8 cellular contexts compared by ENCODE assay signal in the genomic region with DNA sequence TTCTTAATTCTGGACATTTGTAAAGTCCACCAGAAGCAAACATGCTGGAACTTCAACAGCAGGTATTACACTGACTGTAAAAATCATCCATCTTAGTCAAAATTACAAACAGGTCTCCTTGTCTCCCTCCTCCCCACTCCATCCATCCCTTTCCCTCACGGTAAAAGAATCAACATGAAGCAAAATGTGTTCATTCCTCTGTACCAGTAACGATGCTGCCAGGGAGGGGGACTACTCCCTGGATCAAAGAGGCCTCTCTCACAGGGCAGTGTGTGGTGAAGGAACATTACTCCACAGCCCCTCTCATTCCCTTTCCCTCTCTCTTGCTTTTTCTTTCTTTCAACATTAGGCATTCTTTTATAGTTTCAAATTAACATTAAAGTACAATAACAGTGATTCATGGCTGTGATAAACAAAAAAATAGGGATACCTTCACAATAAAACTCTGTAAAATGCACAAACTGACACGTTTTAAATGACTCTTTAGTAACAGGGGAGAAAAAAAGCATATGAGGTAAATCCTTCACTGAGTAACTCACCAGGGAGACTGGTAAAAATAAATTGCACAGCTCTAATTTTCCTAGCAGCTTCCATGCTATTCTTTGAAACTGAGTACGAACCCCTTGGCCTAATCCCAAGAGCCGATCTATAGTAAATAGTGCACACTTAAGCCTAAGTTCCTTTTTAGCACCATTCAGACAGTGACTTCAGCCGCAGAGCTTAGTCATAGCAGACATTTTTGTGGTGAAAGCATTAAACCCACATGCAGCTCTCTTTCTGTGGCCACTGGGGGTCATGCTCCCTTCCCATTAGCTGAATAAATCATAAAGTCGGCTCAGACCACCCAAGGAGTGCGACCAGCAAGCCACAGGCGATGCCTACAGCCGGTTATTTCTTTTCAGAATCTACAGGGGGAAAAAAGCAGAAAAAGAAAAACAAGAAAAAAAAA.
A peak's percentile ranks its signal among the peaks of the same experiment; 100 is the strongest.
DNase-seq lines count a peak whose midpoint lies in the region; ATAC-seq, FAIRE-seq and TF ChIP-seq lines count a peak whose summit lies in the region.

No MANE protein-coding gene starts in this region.

- POLR2A ChIA-PET in GM12878 (lab: Charles Lee), result no interaction called here

- H3K4me1 ChIP-seq in MM.1S (ENCODE audit: low read length) (no peaks in the 10 kb centered on the region), GM12878 (ENCODE audit: control insufficient read depth, insufficient read depth, low read length) (peaks cover 4% of the 10 kb centered on the region)
- H3K4me1 ChIP-seq in effector memory CD4-positive, alpha-beta T cell (ENCODE audit: control insufficient read depth, insufficient read depth, low read length, poor library complexity, severe bottlenecking), result no peaks in the 10 kb centered on the region

- no peaks in the 10 kb centered on the region for H3K36me3 ChIP-seq in MM.1S (replicated peaks; ENCODE audit: insufficient read depth, low read length)
- no peaks in the 10 kb centered on the region for H3K36me3 ChIP-seq in GM12878 (ENCODE audit: control insufficient read depth in 2 of 2, insufficient read depth in 2 of 2, low read length in 1 of 2)
- H3K36me3 ChIP-seq in effector memory CD4-positive, alpha-beta T cell (ENCODE audit: control insufficient read depth, insufficient read depth, low read length), result no peaks in the 10 kb centered on the region

- no peak; the same call in 1 of the 2 replicates for TF ChIP-seq RAD21 in GM12878 (IDR thresholded peaks at IDR 0.05; ENCODE audit: insufficient read depth, low read depth, low read length)

- in situ Hi-C loops in GM12878 (cut with MboI), result no loop called here

- H3K9me3 ChIP-seq in MM.1S (replicated peaks; ENCODE audit: insufficient read depth, low read length), result no peaks in the 10 kb centered on the region
- no peaks in the 10 kb centered on the region for H3K9me3 ChIP-seq in GM12878 (replicated peaks; ENCODE audit: control insufficient read depth, insufficient read depth, low read length)
- H3K9me3 ChIP-seq in effector memory CD4-positive, alpha-beta T cell (ENCODE audit: control insufficient read depth, low read length), result no peaks in the 10 kb centered on the region

- no peak; a peak in 1 of 4 replicates for TF ChIP-seq EP300 in GM12878 (IDR thresholded peaks at IDR 0.05; ENCODE audit: borderline replicate concordance in 1 of 2, control insufficient read depth in 1 of 2, low read depth in 2 of 2, low read length in 2 of 2)

- H3K79me2 ChIP-seq in MM.1S (ENCODE audit: low read length) (no peaks in the 10 kb centered on the region), GM12878 (ENCODE audit: control insufficient read depth, insufficient read depth, low read length) (no peaks in the 10 kb centered on the region)

- no peaks in the 10 kb centered on the region for H3F3A ChIP-seq in MM.1S (ENCODE audit: insufficient read depth, low read length)

- H3K27ac ChIP-seq in MM.1S (ENCODE audit: low read length) (no peak overlapping the region), GM12878 (ENCODE audit: control insufficient read depth, insufficient read depth) (no peak overlapping the region), coronary artery (no peak overlapping the region)
- H3K27ac ChIP-seq in effector memory CD4-positive, alpha-beta T cell (ENCODE audit: insufficient read depth, low read length, poor library complexity, severe bottlenecking), result no peak overlapping the region

- no TSS peak for BruUV-seq in GM12878 (replicated peaks; lab: Mats Ljungman, UMichigan)

- CTCF ChIA-PET in GM12878 (lab: Yijun Ruan, JAX), result interaction anchor here (0.6 to 1.4 kb wide), 2 partner anchors 11 to 412 kb away, joined by 3 read pairs; no protein-coding TSS in a partner anchor

- H3K9ac ChIP-seq in MM.1S (ENCODE audit: low read length) (no peak overlapping the region), GM12878 (ENCODE audit: control insufficient read depth, insufficient read depth, low read length) (no peak overlapping the region)

- intact Hi-C loops in GM12878 (cut with micrococcal nuclease; ENCODE audit: unreplicated experiment), result loop anchor here (10.0 kb wide), 1 partner anchor 689 kb away; no protein-coding TSS in a partner anchor

- RAD21 ChIA-PET in GM12878 (lab: Charles Lee; ENCODE audit: unreplicated experiment), result no interaction called here

- H2AFZ ChIP-seq in MM.1S (ENCODE audit: low read length) (no peak overlapping the region), GM12878 (ENCODE audit: control insufficient read depth, low read depth, low read length) (no peak overlapping the region)

- H3K9me2 ChIP-seq in MM.1S (replicated peaks; ENCODE audit: insufficient read depth, low read length), result no peaks in the 10 kb centered on the region

- WGBS in GM12878 (ENCODE audit: insufficient coverage, insufficient replicate concordance, low lambda C conversion rate, missing lambda C conversion rate), result 3% methylated on average over 10 of the region's 10 CpGs

- no peaks in the 10 kb centered on the region for H3K27me3 ChIP-seq in MM.1S (replicated peaks; ENCODE audit: insufficient read depth, low read length)
- peaks cover 0 to 4% of the 10 kb centered on the region in 2 experiments; a peak in 2 of 4 replicates for H3K27me3 ChIP-seq in GM12878 (replicated peaks in 1 of 2; ENCODE audit: control insufficient read depth in 2 of 2, insufficient read depth in 2 of 2, low read length in 1 of 2)
- H3K27me3 ChIP-seq in effector memory CD4-positive, alpha-beta T cell (replicated peaks; ENCODE audit: control insufficient read depth, insufficient read depth, low read length, poor library complexity, severe bottlenecking), result no peaks in the 10 kb centered on the region

- H4K20me1 ChIP-seq in MM.1S (ENCODE audit: insufficient read depth, low read length) (no peaks in the 10 kb centered on the region), GM12878 (ENCODE audit: control insufficient read depth, insufficient read depth) (no peaks in the 10 kb centered on the region)

- peak; percentile 99 for ATAC-seq in GM18502 (IDR thresholded peaks at IDR 0.05; ENCODE audit: poor library complexity, unreplicated experiment)
- peak; percentile 92 for ATAC-seq in HG02642 (IDR thresholded peaks at IDR 0.05; ENCODE audit: poor library complexity, unreplicated experiment)
- peak; percentile 98 for ATAC-seq in GM12878

- DNase-seq in A172 (ENCODE audit: low spot score) (peak; percentile 93), MM.1S (peak; percentile 12), GM12878 (ENCODE audit: low read depth, low spot score) (peak; percentile 51), mucosa of gallbladder (ENCODE audit: low spot score) (peak; percentile 58), coronary artery (ENCODE audit: low spot score) (no peak)
- no peak for DNase-seq in effector memory CD4-positive, alpha-beta T cell

- TF ChIP-seq CTCF in MM.1S (IDR thresholded peaks at IDR 0.05; ENCODE audit: low read length), result peak; percentile 9; the same call in 1 of the 2 replicates
- TF ChIP-seq CTCF in GM12878 (IDR thresholded peaks at IDR 0.05 in 2 of 3, conservative IDR thresholded peaks at IDR 0.05 in 1 of 3; ENCODE audit: control insufficient read depth in 2 of 3, extremely low read depth in 1 of 3, insufficient read depth in 1 of 3, low read depth in 3 of 3, low read length in 3 of 3), result peak in 1 of 3 experiments; percentile 21; a peak in 3 of 6 replicates
- no peak for TF ChIP-seq CTCF in coronary artery (IDR thresholded peaks at IDR 0.05)

- FAIRE-seq in GM12878 (lab: Jason Lieb, UNC), result no peak

- H3K4me2 ChIP-seq in MM.1S (ENCODE audit: low read depth, low read length) (no peak overlapping the region), GM12878 (ENCODE audit: control insufficient read depth, insufficient read depth) (no peak overlapping the region)

- SMC1A ChIA-PET in GM12878 (lab: Charles Lee; ENCODE audit: uncharacterized antibody, unreplicated experiment), result interaction anchor here (0.6 to 1.4 kb wide), 2 partner anchors 217 to 1584 kb away, joined by 3 to 5 read pairs; no protein-coding TSS in a partner anchor

- TF ChIP-seq POLR2A in GM12878 (IDR thresholded peaks at IDR 0.05; ENCODE audit: low read depth, low read length), result no peak

- H3K4me3 ChIP-seq in MM.1S (ENCODE audit: low read length), result no peak overlapping the region
- H3K4me3 ChIP-seq in GM12878, result no peak overlapping the region
- H3K4me3 ChIP-seq in effector memory CD4-positive, alpha-beta T cell (ENCODE audit: insufficient read depth, low read depth, low read length, poor library complexity, severe bottlenecking), result no peak overlapping the region
- H3K4me3 ChIP-seq in coronary artery, result no peak overlapping the region

TF ChIP-seq in GM12878, 131 proteins besides CTCF, POLR2A, EP300 and RAD21 (continues in another document):
- TF ChIP-seq CEBPB (IDR thresholded peaks at IDR 0.05; ENCODE audit: borderline replicate concordance in 1 of 2, low read depth in 2 of 2, low read length in 2 of 2) (no peak), POLR2AphosphoS2 (IDR thresholded peaks at IDR 0.05; ENCODE audit: low read depth, low read length) (no peak), RELA (IDR thresholded peaks at IDR 0.05; ENCODE audit: borderline replicate concordance, partially characterized antibody) (no peak), DPF2 (IDR thresholded peaks at IDR 0.05) (peak; percentile 45), SMC3 (IDR thresholded peaks at IDR 0.05; ENCODE audit: borderline replicate concordance, low read length) (no peak; the same call in 1 of the 2 replicates)
- TF ChIP-seq, protein P1, sequence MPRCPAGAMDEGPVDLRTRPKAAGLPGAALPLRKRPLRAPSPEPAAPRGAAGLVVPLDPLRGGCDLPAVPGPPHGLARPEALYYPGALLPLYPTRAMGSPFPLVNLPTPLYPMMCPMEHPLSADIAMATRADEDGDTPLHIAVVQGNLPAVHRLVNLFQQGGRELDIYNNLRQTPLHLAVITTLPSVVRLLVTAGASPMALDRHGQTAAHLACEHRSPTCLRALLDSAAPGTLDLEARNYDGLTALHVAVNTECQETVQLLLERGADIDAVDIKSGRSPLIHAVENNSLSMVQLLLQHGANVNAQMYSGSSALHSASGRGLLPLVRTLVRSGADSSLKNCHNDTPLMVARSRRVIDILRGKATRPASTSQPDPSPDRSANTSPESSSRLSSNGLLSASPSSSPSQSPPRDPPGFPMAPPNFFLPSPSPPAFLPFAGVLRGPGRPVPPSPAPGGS (IDR thresholded peaks at IDR 0.05; ENCODE audit: borderline replicate concordance, insufficient read depth, low read depth, low read length, poor library complexity, severe bottlenecking), result no peak

Comparison
In these comparisons a context has a peak if more than half of its experiments do, and no peak if none do; other contexts are left out.
1. DNase-seq: peak in A172 (single experiment), MM.1S (single experiment), GM12878 (single experiment) and mucosa of gallbladder (single experiment); none in effector memory CD4-positive, alpha-beta T cell (0 of 3) and coronary artery (single experiment).
2. Peak in every context shown above with its lines, with median percentiles within 50 percentile points of each other: ATAC-seq.